Comparison of ENCODE assay signal across 19 cellular contexts in the genomic region with DNA sequence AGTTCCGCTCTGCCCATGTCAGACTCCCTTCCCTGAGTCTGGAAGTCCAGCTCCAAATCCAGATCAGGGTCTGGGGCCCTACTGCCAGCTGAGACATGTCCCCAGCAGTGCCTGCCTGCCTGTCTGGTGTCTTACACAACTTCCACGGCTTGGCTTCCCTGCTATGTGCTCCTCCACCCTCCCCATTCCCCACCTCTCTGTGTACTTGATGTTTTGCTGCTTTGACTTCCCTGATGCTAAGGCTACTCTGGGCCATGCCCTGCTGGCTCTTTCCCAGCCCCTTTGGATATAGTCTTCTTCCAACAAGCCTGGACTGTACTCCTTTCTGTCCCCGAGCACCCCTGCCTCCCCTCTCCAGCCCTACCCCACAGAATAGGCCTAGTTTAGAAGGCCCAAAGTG. TPM values are rescaled to one million over a fixed set of nuclear protein-coding genes. Genes with fewer than 3 reads are reported as not detected.
A peak's percentile ranks its signal among the peaks of the same experiment; 100 is the strongest.
DNase-seq lines count a peak whose midpoint lies in the region; ATAC-seq and TF ChIP-seq lines count a peak whose summit lies in the region.
"Had no signal": no experiment of that assay in that cellular context is flagged by ENCODE, and none has a peak within 500 bp of the region (broad histone marks: within the 10 kb centered on the region; RNA-seq: fewer than 3 reads in every experiment).

No MANE protein-coding gene starts in this region.

- WGBS in trophoblast cell (ENCODE audit: extremely low coverage, insufficient coverage, insufficient read length), result no CpG with 5 or more reads among the region's 3 CpGs
- 46 to 55% methylated on average over 3 of the region's 3 CpGs for WGBS in aorta, 2 donors

- H3K27me3 ChIP-seq in left ventricle myocardium inferior (ENCODE audit: low read depth), result no peaks in the 10 kb centered on the region
- no peaks in the 10 kb centered on the region for H3K27me3 ChIP-seq in trophoblast cell (ENCODE audit: insufficient read depth, low read length)
- H3K27me3 ChIP-seq in aorta (ENCODE audit: control insufficient read depth in 1 of 2, insufficient read depth in 2 of 2, low read length in 1 of 2), result no peaks in the 10 kb centered on the region

- no peak overlapping the region for H3K18ac ChIP-seq in trophoblast cell (ENCODE audit: low read length)

- TF ChIP-seq CTCF in left ventricle myocardium inferior (IDR thresholded peaks at IDR 0.05; ENCODE audit: borderline replicate concordance), result no peak

- no peak overlapping the region for H4K91ac ChIP-seq in trophoblast cell (ENCODE audit: low read depth, low read length)

- H3K4ac ChIP-seq in trophoblast cell (ENCODE audit: low read depth, low read length), result no peak overlapping the region

- H3K4me1 ChIP-seq in left ventricle myocardium inferior, result peaks cover 39% of the 10 kb centered on the region
- H3K4me1 ChIP-seq in trophoblast cell (ENCODE audit: control insufficient read depth in 1 of 2, insufficient read depth in 2 of 2, low read length in 2 of 2), result peaks cover 22% of the 10 kb centered on the region in 2 experiments
- no peaks in the 10 kb centered on the region for H3K4me1 ChIP-seq in aorta (ENCODE audit: control insufficient read depth in 1 of 2, insufficient read depth in 2 of 2, low read length in 2 of 2)

- no peaks in the 10 kb centered on the region for H3K79me2 ChIP-seq in trophoblast cell (ENCODE audit: control insufficient read depth, insufficient read depth, low read length, poor library complexity)

- no peak overlapping the region for H4K8ac ChIP-seq in trophoblast cell (ENCODE audit: low read depth, low read length)

- DNase-seq in Right ventricle myocardium superior, result peak; percentile 41
- no peak for DNase-seq in left ventricle myocardium inferior
- peak; percentile 73 for DNase-seq in islet precursor cell
- DNase-seq in trophoblast cell, result peak; percentile 79 to 82
- DNase-seq in aorta, result no peak
- DNase-seq in activated T-cell treated with anti-CD3 and anti-CD28 coated beads for 4 hours, result no peak
- DNase-seq in substantia nigra (lab: John Stamatoyannopoulos, UW), result no peak
- no peak for DNase-seq in HK-2 (ENCODE audit: unreplicated experiment)
- DNase-seq: Calu3; CD4-positive, alpha-beta memory T cell; KG1; NCI-H1436 treated with DMSO at 0.1 percent for 48 hours; NCI-H2081; NCI-H510A; NCI-H82; PC-9 had no signal

- no peak overlapping the region for H3K23ac ChIP-seq in trophoblast cell (ENCODE audit: low read length)

- H3K79me1 ChIP-seq in trophoblast cell (ENCODE audit: low read length), result peaks cover 5% of the 10 kb centered on the region

- no peak overlapping the region for H3K9ac ChIP-seq in trophoblast cell (ENCODE audit: low read length)

- intact Hi-C loops in Right ventricle myocardium superior (cut with DNase I), result no loop called here
- intact Hi-C loops in left ventricle myocardium inferior (cut with micrococcal nuclease), result no loop called here
- intact Hi-C loops in aorta (cut with DNase I), result no loop called here

- H3K27ac ChIP-seq in left ventricle myocardium inferior (replicated peaks), result no peak overlapping the region
- H3K27ac ChIP-seq in trophoblast cell (ENCODE audit: low read depth, low read length), result no peak overlapping the region
- no peak overlapping the region for H3K27ac ChIP-seq in aorta (ENCODE audit: low read depth in 1 of 2, low read length in 2 of 2)
- H3K27ac ChIP-seq in substantia nigra (ENCODE audit: low read depth, low read length, poor library complexity, severe bottlenecking), result no peak overlapping the region
- H3K27ac ChIP-seq: PC-9 had no signal

- H3K36me3 ChIP-seq in left ventricle myocardium inferior, result no peaks in the 10 kb centered on the region
- H3K36me3 ChIP-seq in trophoblast cell (ENCODE audit: control insufficient read depth in 1 of 2, insufficient read depth in 2 of 2, low read length in 2 of 2), result no peaks in the 10 kb centered on the region
- H3K36me3 ChIP-seq in aorta (ENCODE audit: control insufficient read depth in 1 of 2, insufficient read depth in 2 of 2, low read length in 1 of 2), result no peaks in the 10 kb centered on the region

- H3K9me3 ChIP-seq in left ventricle myocardium inferior (replicated peaks) (no peaks in the 10 kb centered on the region), trophoblast cell (ENCODE audit: insufficient read depth, low read depth, low read length) (no peaks in the 10 kb centered on the region), aorta (ENCODE audit: control insufficient read depth, low read length) (no peaks in the 10 kb centered on the region)

- no peak overlapping the region for H3K4me3 ChIP-seq in left ventricle myocardium inferior
- no peak overlapping the region for H3K4me3 ChIP-seq in trophoblast cell (ENCODE audit: low read depth, low read length)
- no peak overlapping the region for H3K4me3 ChIP-seq in aorta (ENCODE audit: low read length in 2 of 2)
- H3K4me3 ChIP-seq: PC-9 had no signal

- H3K4me2 ChIP-seq in trophoblast cell (ENCODE audit: low read length), result no peak overlapping the region
- H3K4me2 ChIP-seq: PC-9 had no signal

- no peak overlapping the region for H2AK5ac ChIP-seq in trophoblast cell (ENCODE audit: low read length)

- H4K12ac ChIP-seq in trophoblast cell (ENCODE audit: low read depth, low read length), result no peak overlapping the region

- no peak overlapping the region for H2BK120ac ChIP-seq in trophoblast cell (ENCODE audit: insufficient read depth, low read length, poor library complexity)

- peak overlapping the region; percentile 10 for H2AFZ ChIP-seq in trophoblast cell (ENCODE audit: insufficient read depth, low read length, poor library complexity)
- H2AFZ ChIP-seq: PC-9 had no signal

- H2BK5ac ChIP-seq in trophoblast cell (ENCODE audit: low read depth, low read length, poor library complexity), result no peak overlapping the region

- no peak overlapping the region for H3K14ac ChIP-seq in trophoblast cell (ENCODE audit: low read length)

- H2BK12ac ChIP-seq in trophoblast cell (ENCODE audit: low read length), result peak overlapping the region; percentile 6

- ATAC-seq in Right ventricle myocardium superior (ENCODE audit: poor library complexity) (no peak), aorta (ENCODE audit: low FRiP score) (peak; percentile 40)
- ATAC-seq: HCT116, HepG2 had no signal

RNA-seq across cellular contexts. Expression of a gene that starts 7.3 kb away (rescaled TPM):
- total RNA-seq in Right ventricle myocardium superior, result 8.1 TPM
- total RNA-seq in left ventricle myocardium inferior, result 69.8 TPM
- polyA plus RNA-seq in trophoblast cell (2013), result 32.7 and 38.5 TPM in 2 replicates
- 10 to 100 TPM; 59.1 to 77.2 TPM for total RNA-seq in aorta
- polyA plus RNA-seq in aorta, result 10 to 100 TPM in 1 of 2 donors, 1 to 10 TPM in 1; 7.5 to 17.6 TPM
- total RNA-seq: A172; Calu3; CD4-positive, alpha-beta memory T cell; HepG2 had no signal
- polyA plus RNA-seq: CD4-positive, alpha-beta memory T cell; HepG2 had no signal

Comparison
In these comparisons a context has a peak if more than half of its experiments do, and no peak if none do; other contexts are left out.
1. DNase-seq: peak in Right ventricle myocardium superior (single experiment), islet precursor cell (single experiment) and trophoblast cell (2 of 2); none in left ventricle myocardium inferior (single experiment), aorta (0 of 2), activated T-cell treated with anti-CD3 and anti-CD28 coated beads for 4 hours (single experiment), substantia nigra (0 of 49) and HK-2 (single experiment).